Comparison of ENCODE assay signal across 8 cellular contexts in the genomic region with DNA sequence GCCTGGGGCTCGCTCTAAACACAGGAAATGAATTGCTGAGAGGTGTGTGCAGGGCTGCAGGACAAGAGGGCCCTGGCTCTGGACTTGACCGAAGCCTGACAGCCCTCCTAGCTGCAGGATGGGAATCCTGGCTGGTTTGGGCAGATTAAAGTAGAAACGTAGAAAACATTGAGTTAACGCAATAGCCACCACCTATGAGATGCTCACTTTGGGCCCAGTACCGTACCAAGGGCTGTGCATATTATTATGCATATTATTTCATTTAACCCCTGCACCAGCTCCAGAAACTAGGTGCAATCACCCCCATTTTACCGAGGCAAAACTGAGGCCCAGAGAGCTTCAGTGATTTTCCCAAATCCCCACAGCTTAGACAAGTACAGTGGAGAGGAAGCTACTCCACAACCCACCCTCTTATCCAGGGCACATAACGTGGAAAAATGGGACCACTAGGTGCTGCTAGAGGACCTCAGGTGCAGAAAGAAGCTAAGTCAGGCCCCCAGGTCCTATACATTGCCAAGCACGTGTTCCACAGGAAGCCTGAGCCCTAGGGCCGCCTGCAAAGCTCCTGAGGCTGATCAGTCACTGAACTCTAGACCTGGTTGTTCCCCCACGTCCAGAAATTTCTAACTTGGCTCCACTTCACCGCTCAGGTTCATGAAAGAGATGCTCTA.
A peak's percentile ranks its signal among the peaks of the same experiment; 100 is the strongest.
DNase-seq lines count a peak whose midpoint lies in the region; ATAC-seq and TF ChIP-seq lines count a peak whose summit lies in the region.
"Had no signal": no experiment of that assay in that cellular context is flagged by ENCODE, and none has a peak within 500 bp of the region (broad histone marks: within the 10 kb centered on the region; RNA-seq: fewer than 3 reads in every experiment).

No MANE protein-coding gene starts in this region.

- ATAC-seq in GM21737 (IDR thresholded peaks at IDR 0.05; ENCODE audit: unreplicated experiment) (no peak), GM21367 (IDR thresholded peaks at IDR 0.05; ENCODE audit: unreplicated experiment) (no peak), T-cell (replicated peaks in 1 of 4) (no peak)

- DNase-seq in Daoy (ENCODE audit: low read depth) (peak; percentile 62), HT1080 (ENCODE audit: low read depth) (peak; percentile 67), RPMI8226 (peak; percentile 70), fibroblast of villous mesenchyme (ENCODE audit: low read depth) (peak; percentile 40), T-cell (no peak)

- POLR2A ChIA-PET in T-cell (lab: Charles Lee), result interaction anchor here in 1 of 2 donors (0.6 kb wide), 1 partner anchor 36 kb away, joined by 3 read pairs; no protein-coding TSS in a partner anchor

- H3K4me3 ChIP-seq in fibroblast of villous mesenchyme (ENCODE audit: low read depth, low read length), result no peak overlapping the region
- H3K4me3 ChIP-seq: skin epidermis had no signal

- H3K4me3 Mint-ChIP-seq in T-cell, result no peak overlapping the region

- CTCF ChIA-PET in T-cell (lab: Charles Lee), result interaction anchor here in 1 of 2 donors (0.6 kb wide), 1 partner anchor 21 kb away, joined by 9 read pairs; no protein-coding TSS in a partner anchor

- no peaks in the 10 kb centered on the region for H3K9me3 Mint-ChIP-seq in T-cell

- H3K4me1 Mint-ChIP-seq in T-cell, result no peaks in the 10 kb centered on the region

- peaks cover 5 to 10% of the 10 kb centered on the region in 2 donors for H3K27me3 Mint-ChIP-seq in T-cell

- no peak overlapping the region for H3K27ac Mint-ChIP-seq in T-cell

- TF ChIP-seq CTCF in fibroblast of villous mesenchyme (IDR thresholded peaks at IDR 0.05; ENCODE audit: insufficient read depth, low read depth, low read length), result peak; percentile 59

- no peaks in the 10 kb centered on the region for H3K36me3 Mint-ChIP-seq in T-cell

Comparison
In these comparisons a context has a peak if more than half of its experiments do, and no peak if none do; other contexts are left out.
1. DNase-seq: peak in Daoy (single experiment), HT1080 (single experiment), RPMI8226 (single experiment) and fibroblast of villous mesenchyme (single experiment); none in T-cell (0 of 34).